19 cellular contexts compared by ENCODE assay signal in the genomic region with DNA sequence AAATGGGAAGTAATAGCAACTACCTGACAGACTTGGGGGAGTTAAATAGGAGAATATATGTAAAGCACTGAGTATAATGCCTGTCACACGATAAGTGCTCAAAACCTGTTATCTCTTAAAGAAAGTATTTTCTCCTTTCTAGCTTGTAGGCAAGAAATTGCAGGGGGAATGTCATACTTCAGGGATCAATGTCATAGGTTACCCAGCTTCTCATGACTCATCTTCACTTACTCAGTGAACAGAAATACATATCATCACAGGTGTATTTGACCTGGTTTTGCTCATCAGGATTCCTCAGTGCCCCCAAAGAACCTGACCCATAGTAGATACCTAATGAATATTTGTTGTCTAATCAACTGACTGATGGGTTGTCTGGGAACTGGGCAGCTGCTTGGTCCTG.
"Had no signal": no experiment of that assay in that cellular context is flagged by ENCODE, and none has a peak within 500 bp of the region (broad histone marks: within the 10 kb centered on the region; RNA-seq: fewer than 3 reads in every experiment).

No MANE protein-coding gene starts in this region.

- FAIRE-seq: colon, kidney, small intestine, urothelium cell line had no signal

- H3K27me3 Mint-ChIP-seq: type B pancreatic cell had no signal

- DNase-seq: dermis blood vessel endothelial cell; erythroblast; foreskin melanocyte; head of caudate nucleus; kidney; left colon; left ventricle myocardium superior; naive thymus-derived CD4-positive, alpha-beta T cell; ovary; right cardiac atrium; small intestine; stimulated activated CD4-positive, alpha-beta T cell treated with anti-CD3 and anti-CD28 coated beads, Interleukin-12 subunit alpha, Interleukin-12 subunit beta, amount 100 ng/mL, for 4 hours; stimulated activated naive CD4-positive, alpha-beta T cell treated with Interleukin-2 at 50 U/mL for 16 hours; thyroid gland had no signal

- H3K4me2 ChIP-seq: hepatocyte had no signal

- H3K27me3 ChIP-seq: hepatocyte, ovary, suprapubic skin, thyroid gland had no signal

- H2AFZ ChIP-seq: hepatocyte had no signal

- H3K4me3 Mint-ChIP-seq: naive thymus-derived CD4-positive, alpha-beta T cell; type B pancreatic cell had no signal

- H3K4me3 ChIP-seq: hepatocyte, ovary, suprapubic skin, thyroid gland had no signal

- H3K79me2 ChIP-seq: hepatocyte had no signal

- H3K36me3 ChIP-seq: ovary, suprapubic skin, thyroid gland had no signal

- H3K27ac Mint-ChIP-seq: type B pancreatic cell had no signal

- H3K36me3 Mint-ChIP-seq: naive thymus-derived CD4-positive, alpha-beta T cell; type B pancreatic cell had no signal

- H3K9me3 ChIP-seq: ovary, suprapubic skin, thyroid gland had no signal

- ATAC-seq: left colon; left ventricle myocardium superior; naive thymus-derived CD4-positive, alpha-beta T cell; right cardiac atrium had no signal

- H3K4me1 ChIP-seq: suprapubic skin, thyroid gland had no signal

- H3K27ac ChIP-seq: hepatocyte, ovary, suprapubic skin, thyroid gland had no signal
